Comparison of ENCODE assay signal across 1 cellular context in the genomic region with DNA sequence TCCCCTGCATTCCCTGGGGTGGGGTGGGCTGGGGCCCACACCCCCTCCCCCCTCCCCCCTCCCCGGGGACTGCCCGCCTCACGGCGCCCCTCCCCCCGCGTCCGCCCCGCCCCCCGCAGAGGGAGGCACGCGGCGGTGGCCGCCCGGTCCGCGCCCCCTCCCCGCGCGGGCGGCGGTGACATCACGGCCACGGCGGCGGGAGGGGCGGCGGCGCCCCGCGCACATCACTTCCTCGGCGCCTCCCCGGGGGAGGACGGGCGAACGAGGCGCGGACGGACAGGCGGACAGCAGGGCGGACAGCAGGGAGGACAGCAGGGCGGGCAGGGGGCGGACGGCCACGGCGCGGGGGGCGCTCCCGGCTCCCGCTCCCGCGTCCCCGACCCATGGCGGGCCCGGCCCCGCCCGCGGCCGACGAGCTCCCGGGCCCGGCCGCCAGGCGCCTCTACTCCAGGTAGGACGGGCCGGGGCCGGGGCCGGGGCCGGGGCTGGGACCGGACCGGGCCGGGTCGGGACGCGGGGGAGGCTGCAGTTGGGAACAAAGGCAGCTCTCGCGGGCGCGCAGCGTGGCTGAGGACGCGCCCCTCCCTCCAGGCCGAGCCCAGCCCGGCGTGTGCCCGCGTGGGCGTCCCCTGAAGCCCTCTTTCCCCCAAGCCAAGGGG.
TF ChIP-seq lines count a peak whose summit lies in the region.

Gene GPSM1 (plus strand): TSS at position 227 of the 659 bp plus-strand sequence. CDS start 157 bp downstream, at position 384.

TF ChIP-seq in K562, 482 proteins besides CTCF, POLR2A, EP300 and RAD21 (continued from another document):
- TF ChIP-seq MBD2 (IDR thresholded peaks at IDR 0.05; ENCODE audit: borderline replicate concordance, low read depth) (no peak), IFI16 (CRISPR knock-in tag; IDR thresholded peaks at IDR 0.05) (no peak), GATAD2B (IDR thresholded peaks at IDR 0.05; ENCODE audit: borderline replicate concordance) (peak; percentile 84), CREB1 (IDR thresholded peaks at IDR 0.05) (peak; percentile 76; the same call in 1 of the 2 replicates), CREB1 (CRISPR knock-in tag; IDR thresholded peaks at IDR 0.05) (no peak), HMGN3 (IDR thresholded peaks at IDR 0.05; ENCODE audit: borderline replicate concordance, extremely low read depth, insufficient read length, low read depth, low read length) (peak; percentile 60), ZFX (CRISPR knock-in tag; IDR thresholded peaks at IDR 0.05) (peak; percentile 53), PPARD (CRISPR knock-in tag; IDR thresholded peaks at IDR 0.05) (no peak), JUND (IDR thresholded peaks at IDR 0.05; ENCODE audit: borderline replicate concordance, low read depth, low read length) (peak; percentile 61), JUND (tag; IDR thresholded peaks at IDR 0.05; ENCODE audit: borderline replicate concordance, low read depth, low read length) (no peak), MAX (CRISPR knock-in tag; IDR thresholded peaks at IDR 0.05) (peak; percentile 9; the same call in 1 of the 2 replicates), POLR2AphosphoS5 (IDR thresholded peaks at IDR 0.05; ENCODE audit: control insufficient read depth, insufficient read depth, low read depth, low read length) (0 out of 2 replicates have a peak, but pooled peaks have one; percentile 26), NR4A1 (CRISPR knock-in tag; IDR thresholded peaks at IDR 0.05) (no peak), NR4A1 (tag; IDR thresholded peaks at IDR 0.05) (no peak), ETV1 (tag; conservative IDR thresholded peaks at IDR 0.05; ENCODE audit: low read depth) (no peak), ZBTB7A (IDR thresholded peaks at IDR 0.05; ENCODE audit: borderline replicate concordance, control insufficient read depth, low read depth, low read length) (peak; percentile 56; the same call in 1 of the 2 replicates), SMAD4 (CRISPR knock-in tag; conservative IDR thresholded peaks at IDR 0.05) (peak; percentile 67), CXXC5 (CRISPR knock-in tag; IDR thresholded peaks at IDR 0.05) (peak; percentile 85), POLR2G (IDR thresholded peaks at IDR 0.05; ENCODE audit: low read depth, low read length) (peak; percentile 80), NONO (IDR thresholded peaks at IDR 0.05; ENCODE audit: low read depth in 2 of 2, low read length in 1 of 2) (0 out of 4 replicates have a peak, but pooled peaks of 1 of the 2 experiments have one; percentile 29), CHAMP1 (IDR thresholded peaks at IDR 0.05) (no peak), TEAD1 (CRISPR knock-in tag; IDR thresholded peaks at IDR 0.05) (peak in 1 of 2 experiments; percentile 17; a peak in 1 of 4 replicates), ERF (CRISPR knock-in tag; IDR thresholded peaks at IDR 0.05) (peak; percentile 82; the same call in 1 of the 2 replicates), JUN (IDR thresholded peaks at IDR 0.05; ENCODE audit: borderline replicate concordance, low read depth, low read length) (peak; percentile 33; the same call in 1 of the 2 replicates), JUN (CRISPR knock-in tag; IDR thresholded peaks at IDR 0.05; ENCODE audit: borderline replicate concordance) (no peak), VEZF1 (CRISPR knock-in tag; IDR thresholded peaks at IDR 0.05) (peak; percentile 96)
- TF ChIP-seq, protein P1, sequence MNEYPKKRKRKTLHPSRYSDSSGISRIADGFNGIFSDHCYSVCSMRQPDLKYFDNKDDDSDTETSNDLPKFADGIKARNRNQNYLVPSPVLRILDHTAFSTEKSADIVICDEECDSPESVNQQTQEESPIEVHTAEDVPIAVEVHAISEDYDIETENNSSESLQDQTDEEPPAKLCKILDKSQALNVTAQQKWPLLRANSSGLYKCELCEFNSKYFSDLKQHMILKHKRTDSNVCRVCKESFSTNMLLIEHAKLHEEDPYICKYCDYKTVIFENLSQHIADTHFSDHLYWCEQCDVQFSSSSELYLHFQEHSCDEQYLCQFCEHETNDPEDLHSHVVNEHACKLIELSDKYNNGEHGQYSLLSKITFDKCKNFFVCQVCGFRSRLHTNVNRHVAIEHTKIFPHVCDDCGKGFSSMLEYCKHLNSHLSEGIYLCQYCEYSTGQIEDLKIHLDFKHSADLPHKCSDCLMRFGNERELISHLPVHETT (CRISPR knock-in tag; conservative IDR thresholded peaks at IDR 0.05 in 1 of 2, IDR thresholded peaks at IDR 0.05 in 1 of 2), result 0 out of 4 replicates have a peak, but pooled peaks of 1 of the 2 experiments have one; percentile 49
- TF ChIP-seq, protein P2, sequence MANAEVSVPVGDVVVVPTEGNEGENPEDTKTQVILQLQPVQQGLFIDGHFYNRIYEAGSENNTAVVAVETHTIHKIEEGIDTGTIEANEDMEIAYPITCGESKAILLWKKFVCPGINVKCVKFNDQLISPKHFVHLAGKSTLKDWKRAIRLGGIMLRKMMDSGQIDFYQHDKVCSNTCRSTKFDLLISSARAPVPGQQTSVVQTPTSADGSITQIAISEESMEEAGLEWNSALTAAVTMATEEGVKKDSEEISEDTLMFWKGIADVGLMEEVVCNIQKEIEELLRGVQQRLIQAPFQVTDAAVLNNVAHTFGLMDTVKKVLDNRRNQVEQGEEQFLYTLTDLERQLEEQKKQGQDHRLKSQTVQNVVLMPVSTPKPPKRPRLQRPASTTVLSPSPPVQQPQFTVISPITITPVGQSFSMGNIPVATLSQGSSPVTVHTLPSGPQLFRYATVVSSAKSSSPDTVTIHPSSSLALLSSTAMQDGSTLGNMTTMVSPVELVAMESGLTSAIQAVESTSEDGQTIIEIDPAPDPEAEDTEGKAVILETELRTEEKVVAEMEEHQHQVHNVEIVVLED (CRISPR knock-in tag; IDR thresholded peaks at IDR 0.05), result peak; percentile 50; the same call in 1 of the 2 replicates
- TF ChIP-seq, protein P3, sequence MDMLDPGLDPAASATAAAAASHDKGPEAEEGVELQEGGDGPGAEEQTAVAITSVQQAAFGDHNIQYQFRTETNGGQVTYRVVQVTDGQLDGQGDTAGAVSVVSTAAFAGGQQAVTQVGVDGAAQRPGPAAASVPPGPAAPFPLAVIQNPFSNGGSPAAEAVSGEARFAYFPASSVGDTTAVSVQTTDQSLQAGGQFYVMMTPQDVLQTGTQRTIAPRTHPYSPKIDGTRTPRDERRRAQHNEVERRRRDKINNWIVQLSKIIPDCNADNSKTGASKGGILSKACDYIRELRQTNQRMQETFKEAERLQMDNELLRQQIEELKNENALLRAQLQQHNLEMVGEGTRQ (CRISPR knock-in tag; IDR thresholded peaks at IDR 0.05), result no peak
TF ChIP-seq in K562: peak in this region for 43.
